21 cellular contexts compared by ENCODE assay signal in the genomic region with DNA sequence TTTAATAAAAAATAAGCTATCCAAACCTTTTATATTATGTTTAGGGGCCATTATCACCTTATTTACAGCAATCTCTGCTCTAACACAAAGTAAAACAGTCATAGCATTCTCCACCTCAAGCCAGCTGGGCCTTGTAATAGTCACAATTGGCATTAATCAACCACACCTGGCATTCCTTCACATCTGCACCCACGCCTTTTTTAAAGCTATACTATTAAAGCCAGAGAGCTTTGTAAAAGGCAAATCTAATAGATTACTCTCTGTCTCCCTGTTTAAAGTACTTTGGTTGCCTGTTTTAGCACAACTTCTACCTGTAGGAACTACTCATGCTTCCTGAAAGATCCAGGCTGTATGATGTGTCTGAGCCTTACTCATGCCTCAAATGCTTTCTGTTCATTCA.
DNase-seq lines count a peak whose midpoint lies in the region; ATAC-seq, FAIRE-seq and TF ChIP-seq lines count a peak whose summit lies in the region.
"Had no signal": no experiment of that assay in that cellular context is flagged by ENCODE, and none has a peak within 500 bp of the region (broad histone marks: within the 10 kb centered on the region; RNA-seq: fewer than 3 reads in every experiment).

No MANE protein-coding gene starts in this region.

- WGBS in mammary epithelial cell (ENCODE audit: low coverage, missing lambda C conversion rate), result 6% methylated on average over 1 of the region's 1 CpG
- no CpG with 5 or more reads among the region's 1 CpG for WGBS in mesendoderm (ENCODE audit: extremely low coverage, insufficient coverage, low lambda C conversion rate)
- 0% methylated on average over 1 of the region's 1 CpG for WGBS in HepG2 (ENCODE audit: low lambda C conversion rate)

- FAIRE-seq in HepG2 (lab: Jason Lieb, UNC), result no peak
- FAIRE-seq: GM12891, H54 had no signal

- DNase-seq in mammary epithelial cell, result peak; percentile 62
- DNase-seq in MCF 10A (ENCODE audit: unreplicated experiment), result no peak
- DNase-seq in epithelial cell of prostate (ENCODE audit: low read depth, low spot score), result peak; percentile 22
- DNase-seq in mesendoderm, result no peak
- no peak for DNase-seq in caudate nucleus (lab: John Stamatoyannopoulos, UW)
- DNase-seq in HepG2 (ENCODE audit: low spot score), result no peak
- DNase-seq in activated CD8-positive, alpha-beta memory T cell treated with anti-CD3 and anti-CD28 coated beads, Interleukin-2, amount 10 ng/mL, durations not matched to agents 7 days and 5 days, result no peak
- DNase-seq: Calu3; CD4-positive, alpha-beta memory T cell; DMS53; DND-41; EL; GM23248; HCEC 1CT; IMR-90 had no signal

- TF ChIP-seq CTCF in mammary epithelial cell (conservative IDR thresholded peaks at IDR 0.05 in 1 of 2, IDR thresholded peaks at IDR 0.05 in 1 of 2; ENCODE audit: extremely low read depth in 1 of 2, insufficient read depth in 1 of 2, low read depth in 1 of 2, low read length in 2 of 2), result no peak
- no peak for TF ChIP-seq CTCF in MCF 10A (IDR thresholded peaks at IDR 0.05; ENCODE audit: unreplicated experiment)
- no peak for TF ChIP-seq CTCF in HepG2 (CRISPR knock-in tag; IDR thresholded peaks at IDR 0.05)

- CTCF ChIA-PET in mammary epithelial cell (lab: Charles Lee; ENCODE audit: low non-redundant PET) (interaction anchor here (1.0 kb wide), 1 partner anchor 306 kb away, joined by 4 read pairs; no protein-coding TSS in a partner anchor), MCF 10A (lab: Yijun Ruan, JAX) (interaction anchor here (0.6 kb wide), 1 partner anchor 99 kb away, joined by 4 read pairs; no protein-coding TSS in a partner anchor), HepG2 (lab: Yijun Ruan, JAX; ENCODE audit: low intra/inter-chr PET ratio, low total read pairs) (no interaction called here)
- CTCF ChIA-PET in activated CD8-positive, alpha-beta memory T cell treated with anti-CD3 and anti-CD28 coated beads, Interleukin-2, amount 10 ng/mL, durations not matched to agents 7 days and 5 days (lab: Charles Lee), result no interaction called here

- H3K4me3 ChIP-seq in mammary epithelial cell (replicated peaks in 1 of 3; ENCODE audit: insufficient read depth in 1 of 3, low read depth in 2 of 3, low read length in 3 of 3), result no peak overlapping the region
- no peak overlapping the region for H3K4me3 ChIP-seq in mesendoderm (ENCODE audit: low read length)
- no peak overlapping the region for H3K4me3 ChIP-seq in HepG2 (replicated peaks in 1 of 3; ENCODE audit: insufficient read depth in 1 of 3, low read depth in 2 of 3, low read length in 3 of 3)
- H3K4me3 ChIP-seq: BLaER1, GM23248 had no signal

- dilution Hi-C loops in mammary epithelial cell (cut with HindIII; ENCODE audit: low sequenced_read_pairs), result no loop called here

- no peak overlapping the region for H3K9ac ChIP-seq in mammary epithelial cell (ENCODE audit: insufficient read depth, low read length)
- no peak overlapping the region for H3K9ac ChIP-seq in mesendoderm (ENCODE audit: low read length)
- no peak overlapping the region for H3K9ac ChIP-seq in HepG2 (ENCODE audit: insufficient read depth, low read depth, low read length)
- H3K9ac ChIP-seq: BLaER1, GM23248 had no signal

- peaks cover 7% of the 10 kb centered on the region for H3K9me3 Mint-ChIP-seq in MCF 10A (ENCODE audit: unreplicated experiment)
- H3K9me3 Mint-ChIP-seq in activated CD8-positive, alpha-beta memory T cell treated with anti-CD3 and anti-CD28 coated beads, Interleukin-2, amount 10 ng/mL, durations not matched to agents 7 days and 5 days (ENCODE audit: low read depth), result no peaks in the 10 kb centered on the region
- H3K9me3 Mint-ChIP-seq: CD4-positive, alpha-beta memory T cell had no signal

- H3K4me1 ChIP-seq in mammary epithelial cell (ENCODE audit: insufficient read depth, low read length) (peaks cover 16% of the 10 kb centered on the region), mesendoderm (ENCODE audit: control insufficient read depth, low read depth, low read length) (peaks cover 6% of the 10 kb centered on the region), HepG2 (ENCODE audit: insufficient read depth, low read length) (no peaks in the 10 kb centered on the region)

- H3K27me3 ChIP-seq in mammary epithelial cell (ENCODE audit: insufficient read depth, low read length), result no peaks in the 10 kb centered on the region
- no peaks in the 10 kb centered on the region for H3K27me3 ChIP-seq in mesendoderm (ENCODE audit: insufficient read depth, low read length, poor library complexity)
- H3K27me3 ChIP-seq in HepG2 (ENCODE audit: control insufficient read depth in 1 of 2, insufficient read depth in 2 of 2, low read length in 2 of 2), result no peaks in the 10 kb centered on the region; a peak in 1 of 5 replicates
- H3K27me3 ChIP-seq: BLaER1 had no signal

- no peak overlapping the region for H2BK5ac ChIP-seq in mesendoderm (ENCODE audit: low read length)

- no peak overlapping the region for H3K4ac ChIP-seq in mesendoderm (ENCODE audit: low read depth, low read length)

- POLR2A ChIA-PET in MCF 10A (lab: Yijun Ruan, JAX), result interaction anchor here (0.6 kb wide), 1 partner anchor 28 kb away, joined by 3 read pairs; no protein-coding TSS in a partner anchor
- POLR2A ChIA-PET in HepG2 (lab: Yijun Ruan, JAX), result no interaction called here

- no peak for TF ChIP-seq EP300 in HepG2 (IDR thresholded peaks at IDR 0.05; ENCODE audit: low read depth in 2 of 2, low read length in 2 of 2)
- no peak for TF ChIP-seq EP300 in HepG2 (CRISPR knock-in tag; IDR thresholded peaks at IDR 0.05; ENCODE audit: borderline replicate concordance)

- H3K56ac ChIP-seq in mesendoderm (ENCODE audit: low read length), result no peak overlapping the region

- no peaks in the 10 kb centered on the region for H3K9me3 ChIP-seq in mammary epithelial cell (replicated peaks; ENCODE audit: insufficient read depth, low read length)
- no peaks in the 10 kb centered on the region for H3K9me3 ChIP-seq in HepG2 (ENCODE audit: low read length)
- H3K9me3 ChIP-seq: BLaER1 had no signal

- no peaks in the 10 kb centered on the region for H3K79me2 ChIP-seq in mammary epithelial cell (ENCODE audit: insufficient read depth, low read length)
- no peaks in the 10 kb centered on the region for H3K79me2 ChIP-seq in mesendoderm (ENCODE audit: control insufficient read depth, insufficient read depth, low read length)
- H3K79me2 ChIP-seq in HepG2 (ENCODE audit: insufficient read depth, low read length), result no peaks in the 10 kb centered on the region

- no peak overlapping the region for H2BK15ac ChIP-seq in mesendoderm (replicated peaks; ENCODE audit: low read depth)

- H3K23ac ChIP-seq in mesendoderm (ENCODE audit: low read length), result no peak overlapping the region

- H2AFZ ChIP-seq in mammary epithelial cell (ENCODE audit: low read depth, low read length) (no peak overlapping the region), HepG2 (ENCODE audit: low read length) (no peak overlapping the region)
- H2AFZ ChIP-seq: GM23248 had no signal

- no peak overlapping the region for H2BK120ac ChIP-seq in mesendoderm (ENCODE audit: low read depth, low read length)

- BruUV-seq in mammary epithelial cell (replicated peaks; lab: Mats Ljungman, UMichigan) (no TSS peak), MCF 10A (replicated peaks; lab: Mats Ljungman, UMichigan) (no TSS peak), HepG2 (replicated peaks; lab: Mats Ljungman, UMichigan) (no TSS peak)

- no peak for ATAC-seq in HepG2
- ATAC-seq in activated CD8-positive, alpha-beta memory T cell treated with anti-CD3 and anti-CD28 coated beads, Interleukin-2, amount 10 ng/mL, durations not matched to agents 7 days and 5 days, result no peak

- H4K20me1 ChIP-seq in mammary epithelial cell (ENCODE audit: insufficient read depth, low read length) (no peaks in the 10 kb centered on the region), HepG2 (ENCODE audit: insufficient read depth, low read length) (no peaks in the 10 kb centered on the region)
- H4K20me1 ChIP-seq: BLaER1 had no signal

- H3K36me3 ChIP-seq in mammary epithelial cell (ENCODE audit: insufficient read depth, low read length) (no peaks in the 10 kb centered on the region), mesendoderm (ENCODE audit: control insufficient read depth, insufficient read depth, low read length) (no peaks in the 10 kb centered on the region), HepG2 (replicated peaks in 1 of 2; ENCODE audit: control insufficient read depth in 1 of 2, insufficient read depth in 2 of 2, low read length in 2 of 2) (no peaks in the 10 kb centered on the region)
- H3K36me3 ChIP-seq: BLaER1 had no signal

- intact Hi-C loops in mammary epithelial cell (cut with micrococcal nuclease), result no loop called here
- intact Hi-C loops in MCF 10A (cut with micrococcal nuclease), result no loop called here
- intact Hi-C loops in HepG2 (cut with micrococcal nuclease; ENCODE audit: unreplicated experiment), result no loop called here

- no peaks in the 10 kb centered on the region for H3K4me1 Mint-ChIP-seq in MCF 10A (ENCODE audit: insufficient read depth, unreplicated experiment)
- H3K4me1 Mint-ChIP-seq in activated CD8-positive, alpha-beta memory T cell treated with anti-CD3 and anti-CD28 coated beads, Interleukin-2, amount 10 ng/mL, durations not matched to agents 7 days and 5 days, result no peaks in the 10 kb centered on the region
- H3K4me1 Mint-ChIP-seq: CD14-positive monocyte had no signal

- H3K36me3 Mint-ChIP-seq in MCF 10A (ENCODE audit: insufficient read depth, unreplicated experiment), result no peaks in the 10 kb centered on the region
- no peaks in the 10 kb centered on the region for H3K36me3 Mint-ChIP-seq in activated CD8-positive, alpha-beta memory T cell treated with anti-CD3 and anti-CD28 coated beads, Interleukin-2, amount 10 ng/mL, durations not matched to agents 7 days and 5 days
- H3K36me3 Mint-ChIP-seq: CD14-positive monocyte; CD4-positive, alpha-beta memory T cell had no signal

- no peak overlapping the region for H3K4me3 Mint-ChIP-seq in MCF 10A (ENCODE audit: unreplicated experiment)
- H3K4me3 Mint-ChIP-seq in activated CD8-positive, alpha-beta memory T cell treated with anti-CD3 and anti-CD28 coated beads, Interleukin-2, amount 10 ng/mL, durations not matched to agents 7 days and 5 days, result no peak overlapping the region
- H3K4me3 Mint-ChIP-seq: CD14-positive monocyte; CD4-positive, alpha-beta memory T cell had no signal

- no peak overlapping the region for H3K18ac ChIP-seq in mesendoderm (ENCODE audit: low read length)

- H3K27ac Mint-ChIP-seq in MCF 10A (ENCODE audit: low read depth, unreplicated experiment), result no peak overlapping the region
- H3K27ac Mint-ChIP-seq in activated CD8-positive, alpha-beta memory T cell treated with anti-CD3 and anti-CD28 coated beads, Interleukin-2, amount 10 ng/mL, durations not matched to agents 7 days and 5 days, result no peak overlapping the region
- H3K27ac Mint-ChIP-seq: CD14-positive monocyte had no signal

- no peak overlapping the region for H4K5ac ChIP-seq in mesendoderm (ENCODE audit: low read length)

- in situ Hi-C loops in mammary epithelial cell (cut with MboI; ENCODE audit: low sequenced_read_pairs in 2 of 2), result no loop called here
- in situ Hi-C loops in HepG2 (cut with HindIII; ENCODE audit: extremely low pct_ligation_motif_present, low pct_unique_long_range_greater_than_20kb), result no loop called here

- peak overlapping the region; percentile 25 for H2AK5ac ChIP-seq in mesendoderm (ENCODE audit: low read length)

- no peak for TF ChIP-seq RAD21 in HepG2 (CRISPR knock-in tag; IDR thresholded peaks at IDR 0.05)

- no peaks in the 10 kb centered on the region for H3K79me1 ChIP-seq in mesendoderm (ENCODE audit: low read length)

- no peak overlapping the region for H3K4me2 ChIP-seq in mammary epithelial cell (ENCODE audit: insufficient read depth, low read depth, low read length)
- no peak overlapping the region for H3K4me2 ChIP-seq in mesendoderm (ENCODE audit: low read length)
- H3K4me2 ChIP-seq in HepG2 (ENCODE audit: low read depth, low read length), result no peak overlapping the region
- H3K4me2 ChIP-seq: BLaER1 had no signal

- TF ChIP-seq POLR2A in HepG2 (IDR thresholded peaks at IDR 0.05; ENCODE audit: insufficient read depth in 1 of 2, low read depth in 2 of 2, low read length in 2 of 2), result no peak

- H4K8ac ChIP-seq in mesendoderm (ENCODE audit: low read depth, low read length), result no peak overlapping the region

- H3K27me3 Mint-ChIP-seq in MCF 10A (ENCODE audit: insufficient read depth, unreplicated experiment), result no peaks in the 10 kb centered on the region
- H3K27me3 Mint-ChIP-seq in activated CD8-positive, alpha-beta memory T cell treated with anti-CD3 and anti-CD28 coated beads, Interleukin-2, amount 10 ng/mL, durations not matched to agents 7 days and 5 days, result no peaks in the 10 kb centered on the region
- H3K27me3 Mint-ChIP-seq: CD4-positive, alpha-beta memory T cell had no signal

- H3K27ac ChIP-seq in mammary epithelial cell (ENCODE audit: insufficient read depth, low read depth, low read length), result no peak overlapping the region
- H3K27ac ChIP-seq in epithelial cell of prostate, result no peak overlapping the region
- H3K27ac ChIP-seq in mesendoderm (ENCODE audit: low read depth, low read length), result no peak overlapping the region
- no peak overlapping the region for H3K27ac ChIP-seq in caudate nucleus (ENCODE audit: low read depth, low read length)
- no peak overlapping the region for H3K27ac ChIP-seq in HepG2 (ENCODE audit: extremely low read length, insufficient read depth, low read length)
- H3K27ac ChIP-seq: 22Rv1, BLaER1, GM23248, HL-60 had no signal

Comparison
In these comparisons a context has a peak if more than half of its experiments do, and no peak if none do; other contexts are left out.
1. DNase-seq: peak in mammary epithelial cell (single experiment) and epithelial cell of prostate (single experiment); none in MCF 10A (single experiment), mesendoderm (single experiment), caudate nucleus (0 of 61), HepG2 (single experiment) and activated CD8-positive, alpha-beta memory T cell treated with anti-CD3 and anti-CD28 coated beads, Interleukin-2, amount 10 ng/mL, durations not matched to agents 7 days and 5 days (single experiment).
2. CTCF ChIA-PET loops: an anchor here in mammary epithelial cell (1.0 kb wide) and MCF 10A (0.6 kb wide); none called in HepG2 and activated CD8-positive, alpha-beta memory T cell treated with anti-CD3 and anti-CD28 coated beads, Interleukin-2, amount 10 ng/mL, durations not matched to agents 7 days and 5 days.